ENCODE assay signal across 15 cellular contexts in the genomic region with DNA sequence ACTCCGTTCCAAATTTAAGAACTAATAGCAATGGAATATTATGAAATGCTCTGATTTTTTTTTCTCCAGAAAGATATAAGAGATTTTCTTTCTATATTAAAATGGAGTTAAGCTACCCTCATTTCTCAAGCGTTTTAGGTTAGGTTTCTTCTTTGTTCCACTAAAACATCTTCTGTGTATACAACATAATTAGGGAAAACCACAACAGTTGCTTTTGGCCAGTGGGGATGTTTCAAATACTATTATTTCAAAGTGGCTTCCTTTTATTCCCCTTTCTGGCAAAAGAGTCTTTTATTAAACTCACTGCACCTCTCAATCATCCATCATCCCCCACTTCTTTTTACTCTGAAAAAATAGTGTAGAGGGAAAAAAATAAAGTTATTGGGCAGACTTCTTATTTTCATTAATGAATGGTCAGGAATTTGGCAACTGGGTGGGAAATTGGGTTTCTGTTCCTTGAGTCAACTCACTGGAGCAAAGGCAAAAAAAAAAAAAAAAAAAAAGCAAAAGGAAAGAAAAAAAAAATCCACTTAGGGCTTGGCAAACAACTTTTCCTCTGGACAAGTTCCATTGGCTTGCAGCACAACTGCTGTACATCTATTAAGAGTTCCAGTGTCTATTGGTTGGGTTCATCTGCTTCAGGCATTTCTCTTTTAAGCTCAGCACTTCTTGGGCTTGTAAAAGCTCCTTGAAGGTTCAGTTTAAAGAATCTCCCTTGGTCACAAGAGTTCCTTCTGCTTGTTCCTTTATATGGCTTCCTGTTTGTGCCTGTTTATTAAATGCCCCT.
DNase-seq lines count a peak whose midpoint lies in the region; FAIRE-seq and TF ChIP-seq lines count a peak whose summit lies in the region.
"Had no signal": no experiment of that assay in that cellular context is flagged by ENCODE, and none has a peak within 500 bp of the region (broad histone marks: within the 10 kb centered on the region; RNA-seq: fewer than 3 reads in every experiment).

No MANE protein-coding gene starts in this region.

- H3K9me3 Mint-ChIP-seq in type B pancreatic cell (no peaks in the 10 kb centered on the region), immature natural killer cell (peaks cover 6 to 41% (median 27%) of the 10 kb centered on the region in 6 donors)

- no peak for TF ChIP-seq CTCF in fibroblast of lung (conservative IDR thresholded peaks at IDR 0.05 in 1 of 2, IDR thresholded peaks at IDR 0.05 in 1 of 2; ENCODE audit: low read depth in 1 of 2, low read length in 2 of 2)
- TF ChIP-seq CTCF in prostate gland (IDR thresholded peaks at IDR 0.05) = no peak
- no peak for TF ChIP-seq CTCF in type B pancreatic cell (conservative IDR thresholded peaks at IDR 0.05)
- TF ChIP-seq CTCF in dorsolateral prefrontal cortex (IDR thresholded peaks at IDR 0.05 in 54 of 56, conservative IDR thresholded peaks at IDR 0.05 in 2 of 56; ENCODE audit: low read depth in 1 of 56, partially characterized antibody in 56 of 56) = no peak

- no peaks in the 10 kb centered on the region for H4K20me1 ChIP-seq in fibroblast of lung (ENCODE audit: control insufficient read depth, extremely low read depth, insufficient read depth, low read length)

- H3K27ac ChIP-seq in fibroblast of lung (ENCODE audit: insufficient read depth, low read length) (no peak overlapping the region), prostate gland (no peak overlapping the region), dorsolateral prefrontal cortex (no peak overlapping the region)
- H3K27ac ChIP-seq: cardiac muscle cell, SJCRH30 had no signal

- H3K4me1 ChIP-seq in fibroblast of lung (ENCODE audit: control insufficient read depth, extremely low read depth, insufficient read depth, low read length) = no peaks in the 10 kb centered on the region
- H3K4me1 ChIP-seq in prostate gland (replicated peaks) = no peaks in the 10 kb centered on the region

- no peak overlapping the region for H3K4me2 ChIP-seq in fibroblast of lung (ENCODE audit: extremely low read depth, insufficient read depth, low read length)

- H3K27ac Mint-ChIP-seq in type B pancreatic cell (no peak overlapping the region), immature natural killer cell (no peak overlapping the region)
- H3K27ac Mint-ChIP-seq: activated T-helper 1 cell treated with anti-CD3 and anti-CD28 coated beads, Interleukin-12 subunit alpha, Interleukin-12 subunit beta, Interleukin-2, Interleukin-4 antibody, amounts not matched to agents 30 ng/mL and 10 ng/mL and 1 ng/mL, durations not matched to agents 14 hours and 24 hours and 36 hours; naive thymus-derived CD8-positive, alpha-beta T cell had no signal

- WGBS in prostate gland = 10% methylated on average over 2 of the region's 2 CpGs

- intact Hi-C loops in prostate gland (cut with DNase I) (no loop called here), dorsolateral prefrontal cortex (cut with DNase I) (no loop called here)

- H3K9ac ChIP-seq in fibroblast of lung (ENCODE audit: insufficient read depth, low read length) = no peak overlapping the region

- peak; percentile 17 for DNase-seq in DMS 273 (lab: John Stamatoyannopoulos, UW; ENCODE audit: unreplicated experiment)
- peak; percentile 42 for DNase-seq in M059J (ENCODE audit: low read depth)
- DNase-seq in fibroblast of lung (ENCODE audit: low read depth in 2 of 2) = peak; percentile 76 to 91
- peak; percentile 13 for DNase-seq in prostate gland (ENCODE audit: low spot score)
- DNase-seq in type B pancreatic cell (ENCODE audit: extremely low spot score, unreplicated experiment) = no peak
- DNase-seq in H54 (ENCODE audit: insufficient read length, low spot score) = no peak
- DNase-seq in immature natural killer cell = no peak
- no peak for DNase-seq in dorsolateral prefrontal cortex
- DNase-seq: Calu3; erythroblast; naive thymus-derived CD8-positive, alpha-beta T cell; NCI-H510A had no signal

- peaks cover 15% of the 10 kb centered on the region for H3K36me3 Mint-ChIP-seq in type B pancreatic cell
- H3K36me3 Mint-ChIP-seq in immature natural killer cell = no peaks in the 10 kb centered on the region
- H3K36me3 Mint-ChIP-seq: naive thymus-derived CD8-positive, alpha-beta T cell had no signal

- TF ChIP-seq POLR2A in prostate gland (IDR thresholded peaks at IDR 0.05) (no peak), H54 (IDR thresholded peaks at IDR 0.05; ENCODE audit: low read depth, low read length) (no peak)

- no peak overlapping the region for H2AFZ ChIP-seq in fibroblast of lung (ENCODE audit: low read length)

- no peaks in the 10 kb centered on the region for H3K79me2 ChIP-seq in fibroblast of lung (ENCODE audit: control insufficient read depth, insufficient read depth, low read length)

- no peaks in the 10 kb centered on the region for H3K27me3 ChIP-seq in fibroblast of lung (ENCODE audit: control insufficient read depth, insufficient read depth, low read length)
- H3K27me3 ChIP-seq in prostate gland (replicated peaks; ENCODE audit: insufficient read depth) = no peaks in the 10 kb centered on the region
- no peaks in the 10 kb centered on the region for H3K27me3 ChIP-seq in dorsolateral prefrontal cortex
- H3K27me3 ChIP-seq: cardiac muscle cell, SJCRH30 had no signal

- H3K4me3 Mint-ChIP-seq in type B pancreatic cell = no peak overlapping the region
- no peak overlapping the region for H3K4me3 Mint-ChIP-seq in immature natural killer cell
- H3K4me3 Mint-ChIP-seq: activated T-helper 1 cell treated with anti-CD3 and anti-CD28 coated beads, Interleukin-12 subunit alpha, Interleukin-12 subunit beta, Interleukin-2, Interleukin-4 antibody, amounts not matched to agents 30 ng/mL and 10 ng/mL and 1 ng/mL, durations not matched to agents 14 hours and 24 hours and 36 hours; naive thymus-derived CD8-positive, alpha-beta T cell had no signal

- no peaks in the 10 kb centered on the region for H3K36me3 ChIP-seq in fibroblast of lung (ENCODE audit: control insufficient read depth, insufficient read depth, low read length)
- no peaks in the 10 kb centered on the region for H3K36me3 ChIP-seq in prostate gland
- H3K36me3 ChIP-seq: cardiac muscle cell, SJCRH30 had no signal

- H3K4me1 Mint-ChIP-seq in type B pancreatic cell (ENCODE audit: unreplicated experiment) (peaks cover 8% of the 10 kb centered on the region), immature natural killer cell (no peaks in the 10 kb centered on the region)

- no peaks in the 10 kb centered on the region for H3K27me3 Mint-ChIP-seq in type B pancreatic cell
- peaks cover 0 to under 1% (median 0%) of the 10 kb centered on the region in 3 donors for H3K27me3 Mint-ChIP-seq in immature natural killer cell (ENCODE audit: low read depth in 3 of 3)
- H3K27me3 Mint-ChIP-seq: naive thymus-derived CD8-positive, alpha-beta T cell had no signal

- no peak for FAIRE-seq in H54 (lab: Jason Lieb, UNC)

- H3K4me3 ChIP-seq in fibroblast of lung (replicated peaks in 1 of 4; ENCODE audit: control extremely low read depth in 1 of 4, insufficient read depth in 1 of 4, low read depth in 3 of 4, low read length in 4 of 4) (no peak overlapping the region), prostate gland (no peak overlapping the region), dorsolateral prefrontal cortex (no peak overlapping the region)
- H3K4me3 ChIP-seq: cardiac muscle cell, SJCRH30 had no signal

- H3K9me3 ChIP-seq in fibroblast of lung (ENCODE audit: control insufficient read depth, insufficient read depth, low read depth, low read length) = no peaks in the 10 kb centered on the region
- H3K9me3 ChIP-seq in prostate gland = no peaks in the 10 kb centered on the region
- H3K9me3 ChIP-seq: SJCRH30 had no signal

Comparison
In these comparisons a context has a peak if more than half of its experiments do, and no peak if none do; other contexts are left out.
1. DNase-seq: peak in DMS 273 (single experiment), M059J (single experiment), fibroblast of lung (2 of 2) and prostate gland (single experiment); none in type B pancreatic cell (single experiment), H54 (single experiment), immature natural killer cell (0 of 3) and dorsolateral prefrontal cortex (0 of 10).